In the genomic region with DNA sequence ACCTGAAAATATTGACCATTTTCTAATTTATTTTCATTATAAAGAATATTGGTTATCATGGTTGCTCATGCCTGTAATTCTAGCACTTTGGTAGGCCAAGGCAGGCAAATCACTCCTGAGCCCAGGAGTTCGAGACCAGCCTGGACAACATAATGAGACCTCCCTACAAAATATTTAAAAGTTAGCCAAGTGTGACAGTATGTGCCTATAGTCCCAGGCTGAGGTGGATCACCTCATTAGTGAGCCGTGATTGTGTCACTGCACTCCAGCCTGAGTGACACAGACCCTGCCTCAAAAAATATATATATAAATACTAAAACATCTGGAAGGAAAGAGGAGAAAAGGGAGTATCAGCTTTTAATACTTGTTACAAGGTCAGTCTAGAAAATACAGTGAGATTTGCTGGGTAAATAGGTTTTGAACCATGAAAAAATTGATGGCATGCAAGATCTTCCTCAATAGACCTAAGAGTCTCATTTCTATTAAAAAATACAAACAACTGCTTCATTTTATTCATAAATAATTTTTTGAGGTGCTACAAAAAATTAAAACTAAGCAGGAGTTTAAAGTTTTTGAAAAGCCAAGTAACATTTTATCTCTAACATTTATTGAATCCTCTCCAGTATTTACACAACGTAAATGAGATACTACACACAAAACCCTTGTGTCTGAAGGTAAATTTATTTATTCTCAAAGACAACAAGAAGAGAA, we compare ENCODE assay signal across 8 cellular contexts. TPM values are rescaled to one million over a fixed set of nuclear protein-coding genes. Genes with fewer than 3 reads are reported as not detected.
DNase-seq lines count a peak whose midpoint lies in the region; ATAC-seq and TF ChIP-seq lines count a peak whose summit lies in the region.

No MANE protein-coding gene starts in this region.

- peaks cover 16% of the 10 kb centered on the region for H3K79me2 ChIP-seq in osteoblast (ENCODE audit: insufficient read depth, low read length)

- TF ChIP-seq CTCF in Calu3 (IDR thresholded peaks at IDR 0.05; ENCODE audit: unreplicated experiment) (no peak), osteoblast (IDR thresholded peaks at IDR 0.05; ENCODE audit: extremely low read depth, low read depth, low read length) (no peak), GM13977 (IDR thresholded peaks at IDR 0.05; ENCODE audit: extremely low read depth, insufficient read depth, missing control alignments) (no peak)

- H3K4me3 Mint-ChIP-seq in Calu3 (ENCODE audit: low read depth, unreplicated experiment), result peak overlapping the region; percentile 46

- H4K20me1 ChIP-seq in osteoblast (ENCODE audit: insufficient read depth, low read length), result no peaks in the 10 kb centered on the region

- peaks cover 22% of the 10 kb centered on the region for H3K4me1 Mint-ChIP-seq in Calu3 (ENCODE audit: low read depth, unreplicated experiment)

- H3K36me3 ChIP-seq in osteoblast (ENCODE audit: insufficient read depth, low read length), result peaks cover 14% of the 10 kb centered on the region

- CTCF ChIA-PET in Calu3 (lab: Charles Lee), result interaction anchor here (0.8 to 2.0 kb wide), 4 partner anchors 8 to 91 kb away, joined by 3 to 7 read pairs (median 6); no protein-coding TSS in a partner anchor

- H3K9me3 Mint-ChIP-seq in Calu3 (ENCODE audit: low read depth, unreplicated experiment), result no peaks in the 10 kb centered on the region

- BruUV-seq in Calu3 (replicated peaks; lab: Mats Ljungman, UMichigan), result no TSS peak

- H3K27ac Mint-ChIP-seq in Calu3 (ENCODE audit: unreplicated experiment), result peak overlapping the region; percentile 100

- H3K4me1 ChIP-seq in osteoblast (ENCODE audit: insufficient read depth, low read length), result peaks cover 32% of the 10 kb centered on the region

- H3K27me3 Mint-ChIP-seq in Calu3 (ENCODE audit: unreplicated experiment), result no peaks in the 10 kb centered on the region

- H2AFZ ChIP-seq in osteoblast (ENCODE audit: low read length), result no peak overlapping the region

- peaks cover 97% of the 10 kb centered on the region for H3K36me3 Mint-ChIP-seq in Calu3 (ENCODE audit: insufficient read depth, unreplicated experiment)

- in situ Hi-C loops in GM13977 (cut with MboI; ENCODE audit: low pct_unique_long_range_greater_than_20kb, low sequenced_read_pairs, unreplicated experiment), result no loop called here

- no peaks in the 10 kb centered on the region for H3K27me3 ChIP-seq in osteoblast (ENCODE audit: insufficient read depth, low read length)

- H3K4me2 ChIP-seq in osteoblast (ENCODE audit: insufficient read depth, low read length), result peak overlapping the region; percentile 70

- intact Hi-C loops in Calu3 (cut with micrococcal nuclease; ENCODE audit: unreplicated experiment), result no loop called here

- H3K27ac ChIP-seq in osteoblast (ENCODE audit: low read depth, low read length), result peak overlapping the region; percentile 99
- no peak overlapping the region for H3K27ac ChIP-seq in caudate nucleus (ENCODE audit: low read depth, low read length)

- DNase-seq in Calu3, result no peak
- DNase-seq in NCI-H526 treated with DMSO at 0.1 percent for 48 hours (lab: John Stamatoyannopoulos, UW), result peak; percentile 55
- DNase-seq in cerebellar cortex (ENCODE audit: low spot score), result peak; percentile 53
- DNase-seq in osteoblast (ENCODE audit: insufficient read length, low spot score, missing footprints), result no peak
- DNase-seq in caudate nucleus (lab: John Stamatoyannopoulos, UW), result no peak
- DNase-seq in GM13977 (ENCODE audit: low spot score), result no peak
- no peak for DNase-seq in germinal center (ENCODE audit: low spot score)

- H3K9me3 ChIP-seq in osteoblast (ENCODE audit: low read depth, low read length), result no peaks in the 10 kb centered on the region

- no peak overlapping the region for H3K4me3 ChIP-seq in osteoblast (ENCODE audit: insufficient read depth, low read length)

- no peak for ATAC-seq in HG02588 (IDR thresholded peaks at IDR 0.05; ENCODE audit: unreplicated experiment)

RNA-seq across cellular contexts. Expression of gene TUBD1, which starts 47.7 kb away (rescaled TPM):
- total RNA-seq in Calu3 (2022) (5.0 and 12.6 TPM in 2 replicates), osteoblast (4.0 and 4.4 TPM in 2 replicates)

RNA-seq across cellular contexts. Expression of gene RPS6KB1, which starts 47.9 kb away (rescaled TPM):
- total RNA-seq in Calu3 (2022) (29.9 and 34.5 TPM in 2 replicates), osteoblast (29.0 and 30.4 TPM in 2 replicates)

Comparison
In these comparisons a context has a peak if more than half of its experiments do, and no peak if none do; other contexts are left out.
1. DNase-seq: peak in NCI-H526 treated with DMSO at 0.1 percent for 48 hours (single experiment) and cerebellar cortex (single experiment); none in Calu3 (single experiment), osteoblast (single experiment), caudate nucleus (0 of 61), GM13977 (single experiment) and germinal center (single experiment).